Comparison of ENCODE assay signal across 8 cellular contexts in the genomic region with DNA sequence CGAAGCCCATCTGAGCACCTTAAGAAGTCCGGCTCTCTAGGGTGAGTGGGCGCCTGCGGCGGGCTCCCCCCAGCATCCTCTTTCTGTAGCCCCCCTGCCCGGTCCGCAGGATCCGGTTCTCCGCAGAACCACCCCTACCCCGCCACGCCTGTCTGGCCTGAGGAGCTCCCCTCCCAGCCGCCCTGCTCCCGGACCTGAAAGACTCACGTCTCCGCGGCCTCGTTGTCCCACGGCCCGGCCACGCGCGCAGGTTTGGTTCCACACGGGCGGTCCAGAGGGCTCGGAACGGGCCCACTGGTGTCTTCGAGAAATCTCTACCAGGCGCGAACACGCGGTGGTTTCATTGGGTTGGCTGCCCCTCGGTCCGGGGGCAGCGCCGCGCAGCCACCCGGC. TPM values are rescaled to one million over a fixed set of nuclear protein-coding genes. Genes with fewer than 3 reads are reported as not detected.
A peak's percentile ranks its signal among the peaks of the same experiment; 100 is the strongest.
DNase-seq lines count a peak whose midpoint lies in the region; ATAC-seq and TF ChIP-seq lines count a peak whose summit lies in the region.

No MANE protein-coding gene starts in this region.

- no peaks in the 10 kb centered on the region for H3K9me3 Mint-ChIP-seq in stimulated activated naive B cell treated with anti-CD40 and anti-IgM and Interleukin-4, amounts not matched to agents 10 μg/mL and 1 μg/mL and 100 μg/mL, for 72 hours

- no peaks in the 10 kb centered on the region for H3K27me3 Mint-ChIP-seq in stimulated activated naive B cell treated with anti-CD40 and anti-IgM and Interleukin-4, amounts not matched to agents 10 μg/mL and 1 μg/mL and 100 μg/mL, for 72 hours

- H3K4me1 Mint-ChIP-seq in stimulated activated naive B cell treated with anti-CD40 and anti-IgM and Interleukin-4, amounts not matched to agents 10 μg/mL and 1 μg/mL and 100 μg/mL, for 72 hours = peaks cover 26 to 61% of the 10 kb centered on the region in 2 donors

- H3K4me1 ChIP-seq in hepatocyte (ENCODE audit: insufficient read depth) = peaks cover 22% of the 10 kb centered on the region

- no peaks in the 10 kb centered on the region for H3K9me2 ChIP-seq in hepatocyte (replicated peaks; ENCODE audit: insufficient read depth)

- 1% methylated on average over 35 of the region's 37 CpGs for WGBS in hepatocyte (ENCODE audit: low lambda C conversion rate, missing lambda C conversion rate)

- H3K9me3 ChIP-seq in hepatocyte (ENCODE audit: low read depth) = no peaks in the 10 kb centered on the region

- H4K20me1 ChIP-seq in hepatocyte (ENCODE audit: insufficient read depth, poor library complexity, severe bottlenecking) = peaks cover 13% of the 10 kb centered on the region

- ATAC-seq in GM18502 (IDR thresholded peaks at IDR 0.05; ENCODE audit: poor library complexity, unreplicated experiment) (peak; percentile 21), HG02623 (IDR thresholded peaks at IDR 0.05; ENCODE audit: unreplicated experiment) (peak; percentile 14), HG03469 (IDR thresholded peaks at IDR 0.05; ENCODE audit: unreplicated experiment) (no peak)
- ATAC-seq in stimulated activated naive B cell treated with anti-CD40 and anti-IgM and Interleukin-4, amounts not matched to agents 10 μg/mL and 1 μg/mL and 100 μg/mL, for 72 hours (replicated peaks) = peak; percentile 13 to 21

- TF ChIP-seq CTCF in VCaP (conservative IDR thresholded peaks at IDR 0.05) (no peak), hepatocyte (IDR thresholded peaks at IDR 0.05; ENCODE audit: poor library complexity) (no peak)

- H3K27ac Mint-ChIP-seq in stimulated activated naive B cell treated with anti-CD40 and anti-IgM and Interleukin-4, amounts not matched to agents 10 μg/mL and 1 μg/mL and 100 μg/mL, for 72 hours = peak overlapping the region; percentile 98

- H3K4me3 Mint-ChIP-seq in stimulated activated naive B cell treated with anti-CD40 and anti-IgM and Interleukin-4, amounts not matched to agents 10 μg/mL and 1 μg/mL and 100 μg/mL, for 72 hours = peak overlapping the region; percentile 96 to 99

- H3K79me2 ChIP-seq in hepatocyte = peaks cover 69% of the 10 kb centered on the region

- H3K36me3 Mint-ChIP-seq in stimulated activated naive B cell treated with anti-CD40 and anti-IgM and Interleukin-4, amounts not matched to agents 10 μg/mL and 1 μg/mL and 100 μg/mL, for 72 hours = peaks cover 28 to 39% of the 10 kb centered on the region in 2 donors

- H3K27ac ChIP-seq in VCaP (peak overlapping the region; percentile 99), hepatocyte (peak overlapping the region; percentile 100)

- DNase-seq in hepatocyte (ENCODE audit: low spot score) = no peak
- no peak for DNase-seq in stimulated activated naive B cell treated with anti-CD40 and anti-IgM and Interleukin-4, amounts not matched to agents 10 μg/mL and 1 μg/mL and 100 μg/mL, for 72 hours
- DNase-seq in occipital lobe (lab: John Stamatoyannopoulos, UW) = no peak
- DNase-seq in glomerular visceral epithelial cell (ENCODE audit: extremely low spot score) = no peak

- H2AFZ ChIP-seq in hepatocyte = peak overlapping the region; percentile 98

- H3K27me3 ChIP-seq in hepatocyte = no peaks in the 10 kb centered on the region

- H3K4me2 ChIP-seq in hepatocyte = peak overlapping the region; percentile 93

- H3K4me3 ChIP-seq in hepatocyte = peak overlapping the region; percentile 88

- H3K36me3 ChIP-seq in hepatocyte (replicated peaks; ENCODE audit: insufficient read depth, low read depth) = no peaks in the 10 kb centered on the region

RNA-seq across cellular contexts. Expression of gene SLC39A6, which starts 0.2 kb away (rescaled TPM):
- total RNA-seq in hepatocyte (53.6 and 59.6 TPM in 2 replicates), occipital lobe (185 TPM)
- polyA plus RNA-seq in hepatocyte = 46.6 and 48.3 TPM in 2 replicates

RNA-seq across cellular contexts. Expression of gene ELP2, which starts 0.8 kb away (rescaled TPM):
- total RNA-seq in hepatocyte (63.8 and 80.3 TPM in 2 replicates), occipital lobe (217 TPM)
- polyA plus RNA-seq in hepatocyte = 54.3 and 55.5 TPM in 2 replicates

RNA-seq across cellular contexts. Expression of gene MOCOS, which starts 58.4 kb away (rescaled TPM):
- total RNA-seq in hepatocyte (7.9 and 8.6 TPM in 2 replicates), occipital lobe (0.16 TPM)
- polyA plus RNA-seq in hepatocyte = 3.1 and 6.0 TPM in 2 replicates
